9 cellular contexts compared by ENCODE assay signal in the genomic region with DNA sequence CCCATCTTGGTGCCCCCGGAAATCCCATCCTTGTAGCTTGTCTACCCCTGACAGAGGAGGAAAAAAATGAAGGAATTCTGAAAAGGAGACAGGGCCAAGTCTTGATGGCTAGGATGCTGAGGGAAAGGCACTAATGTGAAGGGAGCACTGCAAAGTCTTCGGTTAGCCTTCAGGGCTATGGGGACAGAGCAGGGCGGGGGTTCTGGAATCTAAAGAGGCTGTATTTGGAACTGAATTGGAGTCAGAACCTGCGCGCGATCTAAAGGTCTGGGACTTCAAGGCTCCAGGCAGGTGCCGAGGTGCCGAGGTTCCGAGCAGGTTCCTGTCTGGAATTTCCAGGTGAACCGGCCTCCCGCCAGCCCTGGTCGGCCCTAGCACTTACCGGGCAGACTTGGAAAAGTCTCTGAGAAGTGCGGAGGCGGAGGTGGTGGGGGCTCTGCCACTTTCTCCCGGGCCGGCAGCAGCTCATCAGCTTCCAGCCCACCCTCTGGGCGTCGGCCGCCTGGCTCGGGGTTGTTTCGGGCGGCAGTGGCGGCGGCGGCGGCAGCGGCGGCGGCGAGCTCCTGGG. TPM values are rescaled to one million over a fixed set of nuclear protein-coding genes. Genes with fewer than 3 reads are reported as not detected.
DNase-seq lines count a peak whose midpoint lies in the region; ATAC-seq and TF ChIP-seq lines count a peak whose summit lies in the region.
"Had no signal": no experiment of that assay in that cellular context is flagged by ENCODE, and none has a peak within 500 bp of the region (broad histone marks: within the 10 kb centered on the region; RNA-seq: fewer than 3 reads in every experiment).

No MANE protein-coding gene starts in this region.

- TF ChIP-seq EP300 in SK-N-SH (IDR thresholded peaks at IDR 0.05; ENCODE audit: borderline replicate concordance in 1 of 2, low read depth in 1 of 2, low read length in 1 of 2), result no peak

- DNase-seq in SK-N-SH (no peak), activated B cell treated with CpG ODN at 0.5 μM for 24 hours (no peak), islet precursor cell (peak; percentile 59), midbrain (lab: John Stamatoyannopoulos, UW) (no peak), C1 segment of cervical spinal cord (lab: John Stamatoyannopoulos, UW) (no peak)
- DNase-seq in central memory CD4-positive, alpha-beta T cell, result no peak

- CTCF ChIA-PET in SK-N-SH (lab: Yijun Ruan, JAX) (interaction anchor here (0.6 to 15.5 kb wide), 19 partner anchors 10 to 353 kb away, joined by 3 to 243 read pairs (median 7); partner anchors contain the start of gene ABCF2), activated B cell treated with CpG ODN at 0.5 μM for 24 hours (lab: Charles Lee) (interaction anchor here (0.9 to 1.3 kb wide), 2 partner anchors 43 to 76 kb away, joined by 3 read pairs; no protein-coding TSS in a partner anchor)

- no peaks in the 10 kb centered on the region for H3K36me3 Mint-ChIP-seq in activated B cell treated with CpG ODN at 0.5 μM for 24 hours (ENCODE audit: low read depth)
- no peaks in the 10 kb centered on the region for H3K36me3 Mint-ChIP-seq in stimulated activated memory B cell treated with anti-CD40 and anti-IgM and Interleukin-4, amounts not matched to agents 10 μg/mL and 1 μg/mL and 100 μg/mL, for 72 hours

- H3K79me2 ChIP-seq in SK-N-SH (ENCODE audit: insufficient read depth), result no peaks in the 10 kb centered on the region

- H4K20me1 ChIP-seq in SK-N-SH (ENCODE audit: insufficient read depth), result no peaks in the 10 kb centered on the region

- peaks cover 88% of the 10 kb centered on the region for H3K27me3 ChIP-seq in SK-N-SH (ENCODE audit: insufficient read depth)

- ATAC-seq in SK-N-SH treated with all-trans-retinoic acid at 6 μM for 48 hours, result no peak; the same call in 2 of the 3 replicates
- peak; percentile 19 for ATAC-seq in activated B cell treated with CpG ODN at 0.5 μM for 24 hours (ENCODE audit: low read depth)
- no peak for ATAC-seq in stimulated activated memory B cell treated with anti-CD40 and anti-IgM and Interleukin-4, amounts not matched to agents 10 μg/mL and 1 μg/mL and 100 μg/mL, for 72 hours

- H2AFZ ChIP-seq in SK-N-SH (ENCODE audit: low read depth), result 0 out of 2 replicates have a peak overlapping the region, but pooled peaks have one; percentile 33

- POLR2A ChIA-PET in SK-N-SH (lab: Yijun Ruan, JAX), result interaction anchor here (0.7 kb wide), 1 partner anchor 35 kb away, joined by 3 read pairs; no protein-coding TSS in a partner anchor
- POLR2A ChIA-PET in activated B cell treated with CpG ODN at 0.5 μM for 24 hours (lab: Charles Lee), result no interaction called here

- TF ChIP-seq CTCF in SK-N-SH (IDR thresholded peaks at IDR 0.05), result no peak
- no peak for TF ChIP-seq CTCF in activated B cell treated with CpG ODN at 0.5 μM for 24 hours (IDR thresholded peaks at IDR 0.05)

- no peaks in the 10 kb centered on the region for H3K9me3 Mint-ChIP-seq in activated B cell treated with CpG ODN at 0.5 μM for 24 hours
- no peaks in the 10 kb centered on the region for H3K9me3 Mint-ChIP-seq in stimulated activated memory B cell treated with anti-CD40 and anti-IgM and Interleukin-4, amounts not matched to agents 10 μg/mL and 1 μg/mL and 100 μg/mL, for 72 hours

- H3K4me2 ChIP-seq in SK-N-SH, result peak overlapping the region; percentile 78

- no peak overlapping the region for H3K27ac ChIP-seq in SK-N-SH (ENCODE audit: low read depth in 2 of 2, low read length in 1 of 2)
- H3K27ac ChIP-seq: neutrophil had no signal

- peaks cover 0 to 9% of the 10 kb centered on the region in 2 experiments; a peak in 1 of 4 replicates for H3K4me1 ChIP-seq in SK-N-SH (ENCODE audit: control insufficient read depth in 1 of 2, insufficient read depth in 2 of 2, low read depth in 1 of 2, low read length in 1 of 2)

- no peaks in the 10 kb centered on the region for H3F3A ChIP-seq in SK-N-SH (replicated peaks; ENCODE audit: insufficient read depth)

- intact Hi-C loops in activated B cell treated with CpG ODN at 0.5 μM for 24 hours (cut with micrococcal nuclease), result loop anchor here (5.0 kb wide), 1 partner anchor 66 kb away; the partner anchor contains the start of gene CHPF2

- no peak for TF ChIP-seq RAD21 in SK-N-SH (IDR thresholded peaks at IDR 0.05; ENCODE audit: low read length)

- H3K4me3 ChIP-seq in SK-N-SH (ENCODE audit: low read depth in 2 of 2, low read length in 1 of 2), result peak overlapping the region; percentile 35 to 41; a peak in 3 of 4 replicates

- no peaks in the 10 kb centered on the region for H3K9me3 ChIP-seq in SK-N-SH
- H3K9me3 ChIP-seq: neutrophil had no signal

- peaks cover 12% of the 10 kb centered on the region for H3K4me1 Mint-ChIP-seq in activated B cell treated with CpG ODN at 0.5 μM for 24 hours
- peaks cover 14% of the 10 kb centered on the region for H3K4me1 Mint-ChIP-seq in stimulated activated memory B cell treated with anti-CD40 and anti-IgM and Interleukin-4, amounts not matched to agents 10 μg/mL and 1 μg/mL and 100 μg/mL, for 72 hours

- H3K27ac Mint-ChIP-seq in activated B cell treated with CpG ODN at 0.5 μM for 24 hours, result no peak overlapping the region
- no peak overlapping the region for H3K27ac Mint-ChIP-seq in stimulated activated memory B cell treated with anti-CD40 and anti-IgM and Interleukin-4, amounts not matched to agents 10 μg/mL and 1 μg/mL and 100 μg/mL, for 72 hours

- WGBS in SK-N-SH (ENCODE audit: low lambda C conversion rate), result 41% methylated on average over 17 of the region's 31 CpGs

- peak overlapping the region; percentile 42 for H3K4me3 Mint-ChIP-seq in activated B cell treated with CpG ODN at 0.5 μM for 24 hours
- H3K4me3 Mint-ChIP-seq in stimulated activated memory B cell treated with anti-CD40 and anti-IgM and Interleukin-4, amounts not matched to agents 10 μg/mL and 1 μg/mL and 100 μg/mL, for 72 hours, result peak overlapping the region; percentile 42

- H3K9me2 ChIP-seq in SK-N-SH, result no peaks in the 10 kb centered on the region

- no peaks in the 10 kb centered on the region for H3K36me3 ChIP-seq in SK-N-SH (replicated peaks in 1 of 2; ENCODE audit: control insufficient read depth in 1 of 2, insufficient read depth in 2 of 2, low read length in 1 of 2)
- H3K36me3 ChIP-seq: neutrophil had no signal

- H3K9ac ChIP-seq in SK-N-SH, result no peak overlapping the region

- H3K27me3 Mint-ChIP-seq in activated B cell treated with CpG ODN at 0.5 μM for 24 hours, result peaks cover 39% of the 10 kb centered on the region
- H3K27me3 Mint-ChIP-seq in stimulated activated memory B cell treated with anti-CD40 and anti-IgM and Interleukin-4, amounts not matched to agents 10 μg/mL and 1 μg/mL and 100 μg/mL, for 72 hours, result peaks cover 33% of the 10 kb centered on the region

TF ChIP-seq in SK-N-SH, 30 proteins besides CTCF, POLR2A, EP300 and RAD21 (continues in another document):
- no peak for TF ChIP-seq GABPA (IDR thresholded peaks at IDR 0.05; ENCODE audit: low read depth)
- TF ChIP-seq, protein P1, sequence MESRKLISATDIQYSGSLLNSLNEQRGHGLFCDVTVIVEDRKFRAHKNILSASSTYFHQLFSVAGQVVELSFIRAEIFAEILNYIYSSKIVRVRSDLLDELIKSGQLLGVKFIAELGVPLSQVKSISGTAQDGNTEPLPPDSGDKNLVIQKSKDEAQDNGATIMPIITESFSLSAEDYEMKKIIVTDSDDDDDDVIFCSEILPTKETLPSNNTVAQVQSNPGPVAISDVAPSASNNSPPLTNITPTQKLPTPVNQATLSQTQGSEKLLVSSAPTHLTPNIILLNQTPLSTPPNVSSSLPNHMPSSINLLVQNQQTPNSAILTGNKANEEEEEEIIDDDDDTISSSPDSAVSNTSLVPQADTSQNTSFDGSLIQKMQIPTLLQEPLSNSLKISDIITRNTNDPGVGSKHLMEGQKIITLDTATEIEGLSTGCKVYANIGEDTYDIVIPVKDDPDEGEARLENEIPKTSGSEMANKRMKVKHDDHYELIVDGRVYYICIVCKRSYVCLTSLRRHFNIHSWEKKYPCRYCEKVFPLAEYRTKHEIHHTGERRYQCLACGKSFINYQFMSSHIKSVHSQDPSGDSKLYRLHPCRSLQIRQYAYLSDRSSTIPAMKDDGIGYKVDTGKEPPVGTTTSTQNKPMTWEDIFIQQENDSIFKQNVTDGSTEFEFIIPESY (IDR thresholded peaks at IDR 0.05; ENCODE audit: borderline replicate concordance, low read depth), result no peak
- no peak for TF ChIP-seq FOSL2 (IDR thresholded peaks at IDR 0.05; ENCODE audit: borderline replicate concordance, low read depth)

TF ChIP-seq in SK-N-SH treated with all-trans-retinoic acid at 6 μM for 48 hours, 23 proteins besides CTCF, POLR2A, EP300 and RAD21 (continues in another document):
- no peak for TF ChIP-seq CSDC2 (CRISPR knock-in tag; IDR thresholded peaks at IDR 0.05)
- no peak for TF ChIP-seq SNAI2 (CRISPR knock-in tag; IDR thresholded peaks at IDR 0.05)
- no peak for TF ChIP-seq OSR1 (CRISPR knock-in tag; IDR thresholded peaks at IDR 0.05)
- no peak for TF ChIP-seq TOX (CRISPR knock-in tag; IDR thresholded peaks at IDR 0.05; ENCODE audit: borderline replicate concordance)
- TF ChIP-seq PPARA (CRISPR knock-in tag; IDR thresholded peaks at IDR 0.05; ENCODE audit: borderline replicate concordance), result no peak

RNA-seq across cellular contexts. Expression of gene GBX1, which starts 0.8 kb away (rescaled TPM):
- polyA plus RNA-seq in SK-N-SH (2012; rRNA removed), result not detected in 2 replicates
- not detected in 2 replicates for polyA plus RNA-seq in SK-N-SH (2012; cell fraction: cytosol; rRNA removed)
- polyA plus RNA-seq in SK-N-SH (2012; cell fraction: nucleus; rRNA removed), result not detected in 2 replicates
- not detected in 2 replicates for total RNA-seq in activated B cell treated with CpG ODN at 0.5 μM for 24 hours

RNA-seq across cellular contexts. Expression of gene ASB10, which starts 20.3 kb away (rescaled TPM):
- not detected in 2 replicates for polyA plus RNA-seq in SK-N-SH (2012; rRNA removed)
- not detected in 2 replicates for polyA plus RNA-seq in SK-N-SH (2012; cell fraction: cytosol; rRNA removed)
- not detected in 2 replicates for polyA plus RNA-seq in SK-N-SH (2012; cell fraction: nucleus; rRNA removed)
- not detected in 2 replicates for total RNA-seq in activated B cell treated with CpG ODN at 0.5 μM for 24 hours

RNA-seq across cellular contexts. Expression of gene H2BK1, which starts 43.6 kb away (rescaled TPM):
- not detected in 2 replicates for polyA plus RNA-seq in SK-N-SH (2012; rRNA removed)
- not detected in 2 replicates for polyA plus RNA-seq in SK-N-SH (2012; cell fraction: cytosol; rRNA removed)
- 0.73 TPM in 1 of 2 replicates, not detected in the other for polyA plus RNA-seq in SK-N-SH (2012; cell fraction: nucleus; rRNA removed)
- 0.76 and 1.8 TPM in 2 replicates for total RNA-seq in activated B cell treated with CpG ODN at 0.5 μM for 24 hours
